In genomic region chr6:121711472-121711871, GRCh38 we compare ENCODE assay signal across 19 cellular contexts.
"Had no signal": no experiment of that assay in that cellular context is flagged by ENCODE, and none has a peak within 500 bp of the region (broad histone marks: within the 10 kb centered on the region; RNA-seq: fewer than 3 reads in every experiment).

No MANE protein-coding gene starts in this region.

- H3K36me3 Mint-ChIP-seq: activated CD4-positive, alpha-beta memory T cell treated with anti-CD3 and anti-CD28 coated beads for 36 hours; natural killer cell had no signal

- H3K9me3 Mint-ChIP-seq: activated T-cell treated with anti-CD3 and anti-CD28 coated beads, Interleukin-2, amount 50 U/mL, for 4 hours had no signal

- H3K4me1 ChIP-seq: esophagus squamous epithelium, psoas muscle, thyroid gland had no signal

- H3K9me3 ChIP-seq: esophagus squamous epithelium, psoas muscle, thyroid gland had no signal

- H3K4me3 Mint-ChIP-seq: activated CD4-positive, alpha-beta memory T cell treated with anti-CD3 and anti-CD28 coated beads for 36 hours; activated CD4-positive, alpha-beta T cell treated with anti-CD3 and anti-CD28 coated beads for 36 hours; activated T-cell treated with anti-CD3 and anti-CD28 coated beads, Interleukin-2, amount 50 U/mL, for 4 hours; natural killer cell; T-helper 17 cell had no signal

- H3K4me1 Mint-ChIP-seq: activated CD4-positive, alpha-beta T cell treated with anti-CD3 and anti-CD28 coated beads for 36 hours; natural killer cell; T-helper 17 cell had no signal

- H3K36me3 ChIP-seq: esophagus squamous epithelium, thyroid gland had no signal

- ATAC-seq: activated CD4-positive, alpha-beta T cell treated with anti-CD3 and anti-CD28 coated beads for 36 hours; activated T-cell treated with anti-CD3 and anti-CD28 coated beads, Interleukin-2, amount 50 U/mL, for 4 hours; natural killer cell; psoas muscle; T-helper 17 cell had no signal

- H3K27me3 Mint-ChIP-seq: activated CD4-positive, alpha-beta memory T cell treated with anti-CD3 and anti-CD28 coated beads for 36 hours; activated CD4-positive, alpha-beta T cell treated with anti-CD3 and anti-CD28 coated beads for 36 hours; T-helper 17 cell had no signal

- H3K27ac Mint-ChIP-seq: activated CD4-positive, alpha-beta memory T cell treated with anti-CD3 and anti-CD28 coated beads for 36 hours; activated CD4-positive, alpha-beta T cell treated with anti-CD3 and anti-CD28 coated beads for 36 hours; natural killer cell; T-helper 17 cell had no signal

- DNase-seq: activated CD4-positive, alpha-beta memory T cell treated with anti-CD3 and anti-CD28 coated beads for 36 hours; activated CD4-positive, alpha-beta T cell treated with anti-CD3 and anti-CD28 coated beads for 36 hours; activated effector memory CD4-positive, alpha-beta T cell treated with Interleukin-2 at 50 U/mL for 16 hours; activated naive CD4-positive, alpha-beta T cell treated with anti-CD3 and anti-CD28 coated beads, Interleukin-2, amount 50 U/mL, for 16 hours; activated T-cell treated with anti-CD3 and anti-CD28 coated beads, Interleukin-2, amount 50 U/mL, for 4 hours; dorsolateral prefrontal cortex; esophagus squamous epithelium; foreskin fibroblast; mesendoderm; natural killer cell; psoas muscle; stimulated activated CD4-positive, alpha-beta T cell treated with anti-CD3 and anti-CD28 coated beads, Interleukin-12 subunit alpha, Interleukin-12 subunit beta, amount 100 ng/mL, for 4 hours; stimulated activated CD4-positive, alpha-beta T cell treated with anti-CD3 and anti-CD28 coated beads, Interleukin-2, amount 100 ng/mL, for 24 hours; T-helper 17 cell; thyroid gland had no signal

- H3K27ac ChIP-seq: dorsolateral prefrontal cortex, esophagus squamous epithelium, psoas muscle, thyroid gland had no signal

- FAIRE-seq: astrocyte, bronchial epithelial cell, endometrium, urothelium cell line had no signal

- H3K27me3 ChIP-seq: dorsolateral prefrontal cortex, esophagus squamous epithelium, thyroid gland had no signal

- H3K4me3 ChIP-seq: esophagus squamous epithelium, psoas muscle, thyroid gland had no signal
